ENCODE assay signal across 23 cellular contexts in the genomic region with DNA sequence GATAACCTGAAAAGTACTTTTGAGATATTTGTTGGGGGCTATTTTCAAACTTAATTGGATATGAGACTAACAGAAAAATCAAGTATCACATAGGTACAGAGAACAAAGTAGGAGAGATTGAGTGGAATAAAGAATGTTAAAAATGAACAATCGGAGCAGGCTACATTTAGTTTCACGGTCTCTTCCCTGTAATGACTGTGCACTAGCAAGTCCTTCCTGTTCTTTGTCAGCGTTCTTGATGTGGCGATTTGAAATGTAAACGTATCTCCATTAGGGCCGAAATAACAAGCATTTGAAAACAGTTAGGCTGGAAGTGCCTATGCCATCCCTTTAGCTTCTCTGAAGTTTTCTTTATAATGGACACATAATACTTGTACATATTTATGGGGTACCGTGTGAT. TPM values are rescaled to one million over a fixed set of nuclear protein-coding genes. Genes with fewer than 3 reads are reported as not detected.
DNase-seq lines count a peak whose midpoint lies in the region; ATAC-seq and TF ChIP-seq lines count a peak whose summit lies in the region.
"Had no signal": no experiment of that assay in that cellular context is flagged by ENCODE, and none has a peak within 500 bp of the region (broad histone marks: within the 10 kb centered on the region; RNA-seq: fewer than 3 reads in every experiment).

No MANE protein-coding gene starts in this region.

- H3K79me1 ChIP-seq in mesenchymal stem cell (replicated peaks; ENCODE audit: low read length, poor library complexity, severe bottlenecking): peaks cover 19% of the 10 kb centered on the region

- H2BK15ac ChIP-seq in mesenchymal stem cell (ENCODE audit: low read depth, poor library complexity, severe bottlenecking): no peak overlapping the region

- intact Hi-C loops in activated B cell treated with CpG ODN at 0.5 μM for 24 hours (cut with micrococcal nuclease): loop anchor here (2.0 to 10.0 kb wide), 2 partner anchors 16 to 380 kb away; no protein-coding TSS in a partner anchor

- ATAC-seq in stimulated activated naive CD8-positive, alpha-beta T cell treated with anti-CD3 and anti-CD28 coated beads, Interleukin-15, Interleukin-2, amounts not matched to agents 100 U/mL and 50 U/mL, for 24 hours: no peak
- ATAC-seq in activated B cell treated with CpG ODN at 0.5 μM for 24 hours (ENCODE audit: low read depth): no peak
- no peak for ATAC-seq in HG03565 (IDR thresholded peaks at IDR 0.05; ENCODE audit: unreplicated experiment)
- no peak for ATAC-seq in GM19324 (IDR thresholded peaks at IDR 0.05; ENCODE audit: low FRiP score, unreplicated experiment)
- ATAC-seq: esophagus mucosa, lower lobe of right lung had no signal

- no peak overlapping the region for H3K18ac ChIP-seq in mesenchymal stem cell (ENCODE audit: low read depth in 1 of 2, low read length in 2 of 2)

- 57% methylated on average over 6 of the region's 7 CpGs for WGBS in mesenchymal stem cell

- no peak overlapping the region for H3K4me3 Mint-ChIP-seq in stimulated activated naive CD8-positive, alpha-beta T cell treated with anti-CD3 and anti-CD28 coated beads, Interleukin-15, Interleukin-2, amounts not matched to agents 100 ng/mL and 50 ng/mL, for 24 hours
- no peak overlapping the region for H3K4me3 Mint-ChIP-seq in activated B cell treated with CpG ODN at 0.5 μM for 24 hours
- H3K4me3 Mint-ChIP-seq: T-helper 2 cell treated with Interferon-gamma antibody and Interleukin-4, amounts not matched to agents 5 μg/mL and 100 μg/mL, for 36 hours had no signal

- H3K27me3 ChIP-seq in mesenchymal stem cell (ENCODE audit: control insufficient read depth in 1 of 2, insufficient read depth in 1 of 2, low read length in 2 of 2) (no peaks in the 10 kb centered on the region), WERI-Rb-1 (ENCODE audit: insufficient read depth, low read depth, severe bottlenecking) (no peaks in the 10 kb centered on the region)
- H3K27me3 ChIP-seq: right atrium auricular region, suprapubic skin had no signal

- no peak overlapping the region for H3K9ac ChIP-seq in mesenchymal stem cell (ENCODE audit: low read length)

- H2AK5ac ChIP-seq in mesenchymal stem cell (ENCODE audit: low read length, severe bottlenecking): no peak overlapping the region

- POLR2A ChIA-PET in activated B cell treated with CpG ODN at 0.5 μM for 24 hours (lab: Charles Lee): interaction anchor here (1.0 kb wide), 1 partner anchor 100 kb away, joined by 3 read pairs; a partner anchor contains a TSS

- H3K23ac ChIP-seq in mesenchymal stem cell (ENCODE audit: low read length in 2 of 2): no peak overlapping the region

- H3K4me2 ChIP-seq in mesenchymal stem cell (ENCODE audit: low read length, poor library complexity, severe bottlenecking): no peak overlapping the region

- H3K4ac ChIP-seq in mesenchymal stem cell (ENCODE audit: low read depth in 1 of 2, low read length in 2 of 2): no peak overlapping the region

- no peaks in the 10 kb centered on the region for H3K27me3 Mint-ChIP-seq in stimulated activated naive CD8-positive, alpha-beta T cell treated with anti-CD3 and anti-CD28 coated beads, Interleukin-15, Interleukin-2, amounts not matched to agents 100 ng/mL and 50 ng/mL, for 24 hours
- H3K27me3 Mint-ChIP-seq in activated B cell treated with CpG ODN at 0.5 μM for 24 hours: no peaks in the 10 kb centered on the region

- TF ChIP-seq CTCF in activated B cell treated with CpG ODN at 0.5 μM for 24 hours (IDR thresholded peaks at IDR 0.05): no peak
- no peak for TF ChIP-seq CTCF in WERI-Rb-1 (IDR thresholded peaks at IDR 0.05; ENCODE audit: low read depth, low read length)

- H3K9me3 Mint-ChIP-seq in stimulated activated naive CD8-positive, alpha-beta T cell treated with anti-CD3 and anti-CD28 coated beads, Interleukin-15, Interleukin-2, amounts not matched to agents 100 ng/mL and 50 ng/mL, for 24 hours: no peaks in the 10 kb centered on the region
- no peaks in the 10 kb centered on the region for H3K9me3 Mint-ChIP-seq in activated B cell treated with CpG ODN at 0.5 μM for 24 hours
- H3K9me3 Mint-ChIP-seq: T-helper 2 cell treated with Interferon-gamma antibody and Interleukin-4, amounts not matched to agents 5 μg/mL and 100 μg/mL, for 36 hours had no signal

- CTCF ChIA-PET in activated B cell treated with CpG ODN at 0.5 μM for 24 hours (lab: Charles Lee): no interaction called here

- H3K27ac ChIP-seq in mesenchymal stem cell (ENCODE audit: low read length, poor library complexity, severe bottlenecking): no peak overlapping the region
- H3K27ac ChIP-seq in WERI-Rb-1: no peak overlapping the region
- H3K27ac ChIP-seq: coronary artery, lower lobe of right lung, right atrium auricular region, suprapubic skin had no signal

- H2BK120ac ChIP-seq in mesenchymal stem cell (ENCODE audit: low read depth, low read length): no peak overlapping the region

- H3K4me1 ChIP-seq in mesenchymal stem cell (ENCODE audit: control insufficient read depth, insufficient read depth, low read depth, low read length): peaks cover 6% of the 10 kb centered on the region

- peak overlapping the region; percentile 56 for H3K27ac Mint-ChIP-seq in stimulated activated naive CD8-positive, alpha-beta T cell treated with anti-CD3 and anti-CD28 coated beads, Interleukin-15, Interleukin-2, amounts not matched to agents 100 ng/mL and 50 ng/mL, for 24 hours
- H3K27ac Mint-ChIP-seq in activated B cell treated with CpG ODN at 0.5 μM for 24 hours: peak overlapping the region; percentile 55
- H3K27ac Mint-ChIP-seq: T-helper 2 cell treated with Interferon-gamma antibody and Interleukin-4, amounts not matched to agents 5 μg/mL and 100 μg/mL, for 36 hours had no signal

- H2AFZ ChIP-seq in mesenchymal stem cell (ENCODE audit: low read depth, low read length): no peak overlapping the region

- H3K9me3 ChIP-seq in mesenchymal stem cell (ENCODE audit: control insufficient read depth, low read length) (no peaks in the 10 kb centered on the region), WERI-Rb-1 (ENCODE audit: severe bottlenecking) (no peaks in the 10 kb centered on the region)
- H3K9me3 ChIP-seq: lower lobe of right lung, right atrium auricular region, suprapubic skin had no signal

- H2BK12ac ChIP-seq in mesenchymal stem cell (ENCODE audit: low read length in 2 of 2): no peak overlapping the region

- H3K4me3 ChIP-seq in mesenchymal stem cell (ENCODE audit: insufficient read depth in 1 of 2, low read depth in 1 of 2, low read length in 2 of 2) (no peak overlapping the region), WERI-Rb-1 (ENCODE audit: low read depth, low read length) (no peak overlapping the region)
- H3K4me3 ChIP-seq: coronary artery, lower lobe of right lung, right atrium auricular region, suprapubic skin had no signal

- H2BK5ac ChIP-seq in mesenchymal stem cell (ENCODE audit: low read depth, low read length, poor library complexity, severe bottlenecking): no peak overlapping the region

- H3K36me3 ChIP-seq in mesenchymal stem cell (ENCODE audit: control insufficient read depth in 1 of 2, insufficient read depth in 2 of 2, low read depth in 1 of 2, low read length in 2 of 2) (peaks cover 10 to 33% of the 10 kb centered on the region in 2 experiments), WERI-Rb-1 (peaks cover 54% of the 10 kb centered on the region)

- no peak overlapping the region for H4K91ac ChIP-seq in mesenchymal stem cell (ENCODE audit: low read length)

- peaks cover 65% of the 10 kb centered on the region for H3K4me1 Mint-ChIP-seq in stimulated activated naive CD8-positive, alpha-beta T cell treated with anti-CD3 and anti-CD28 coated beads, Interleukin-15, Interleukin-2, amounts not matched to agents 100 ng/mL and 50 ng/mL, for 24 hours (ENCODE audit: low read depth)
- H3K4me1 Mint-ChIP-seq in activated B cell treated with CpG ODN at 0.5 μM for 24 hours: peaks cover 27% of the 10 kb centered on the region

- H4K8ac ChIP-seq in mesenchymal stem cell (ENCODE audit: low read length): no peak overlapping the region

- no peak overlapping the region for H3K14ac ChIP-seq in mesenchymal stem cell (ENCODE audit: low read length in 2 of 2)

- H3K36me3 Mint-ChIP-seq in stimulated activated naive CD8-positive, alpha-beta T cell treated with anti-CD3 and anti-CD28 coated beads, Interleukin-15, Interleukin-2, amounts not matched to agents 100 ng/mL and 50 ng/mL, for 24 hours (ENCODE audit: low read depth): peaks cover 39% of the 10 kb centered on the region
- H3K36me3 Mint-ChIP-seq in activated B cell treated with CpG ODN at 0.5 μM for 24 hours (ENCODE audit: low read depth): peaks cover 46% of the 10 kb centered on the region

- DNase-seq in stimulated activated naive CD8-positive, alpha-beta T cell treated with anti-CD3 and anti-CD28 coated beads, Interleukin-15, Interleukin-2, amounts not matched to agents 100 U/mL and 50 U/mL, for 24 hours: no peak
- no peak for DNase-seq in activated B cell treated with CpG ODN at 0.5 μM for 24 hours
- peak; percentile 39 for DNase-seq in mesenchymal stem cell
- no peak for DNase-seq in WERI-Rb-1
- DNase-seq: activated CD4-positive, alpha-beta T cell treated with anti-CD3 and anti-CD28 coated beads for 4 hours; AML-193; HCEC 1CT; lower lobe of right lung; MM.1S; NCI-H187; NCI-H524; SIG-M5 had no signal

RNA-seq across cellular contexts. Expression of gene SLC25A29, which starts 31.0 kb away (rescaled TPM):
- 20.6 and 28.8 TPM in 2 replicates for total RNA-seq in activated B cell treated with CpG ODN at 0.5 μM for 24 hours
- polyA plus RNA-seq in mesenchymal stem cell (2013, experiment 1 of 2): 16.0 TPM
- 16.1 TPM for polyA plus RNA-seq in mesenchymal stem cell (2013, experiment 2 of 2)

RNA-seq across cellular contexts. Expression of gene YY1, which starts 36.3 kb away (rescaled TPM):
- 72.6 and 79.2 TPM in 2 replicates for total RNA-seq in activated B cell treated with CpG ODN at 0.5 μM for 24 hours
- polyA plus RNA-seq in mesenchymal stem cell (2013, experiment 1 of 2): 111 TPM
- polyA plus RNA-seq in mesenchymal stem cell (2013, experiment 2 of 2): 112 TPM

RNA-seq across cellular contexts. Expression of gene SLC25A47, which starts 47.9 kb away (rescaled TPM):
- not detected in 2 replicates for total RNA-seq in activated B cell treated with CpG ODN at 0.5 μM for 24 hours
- not detected for polyA plus RNA-seq in mesenchymal stem cell (2013, experiment 1 of 2)
- not detected for polyA plus RNA-seq in mesenchymal stem cell (2013, experiment 2 of 2)
- total RNA-seq: astrocyte, esophagus mucosa, glomerular endothelial cell, lower lobe of right lung, right atrium auricular region had no signal
- polyA plus RNA-seq: neural cell had no signal
